ENCODE assay signal across 29 cellular contexts in genomic region chr5:159765760-159766517, GRCh38.
"Had no signal": no experiment of that assay in that cellular context is flagged by ENCODE, and none has a peak within 500 bp of the region (broad histone marks: within the 10 kb centered on the region; RNA-seq: fewer than 3 reads in every experiment).

No MANE protein-coding gene starts in this region.

- H3K27ac Mint-ChIP-seq: activated CD4-positive, alpha-beta T cell treated with anti-CD3 and anti-CD28 coated beads for 36 hours; activated naive CD4-positive, alpha-beta T cell treated with anti-CD3 and anti-CD28 coated beads for 36 hours; activated naive CD8-positive, alpha-beta T cell treated with anti-CD3 and anti-CD28 coated beads, Interleukin-2, amount 10 ng/mL, durations not matched to agents 7 days and 5 days; brain; dendritic cell treated with granulocyte-macrophage colony-stimulating factor and Interleukin-4, amounts not matched to agents 40 ng/mL and 50 ng/mL, for 4 days; mesothelial cell of epicardium; naive thymus-derived CD8-positive, alpha-beta T cell; neural progenitor cell had no signal

- H3K27ac ChIP-seq: left lung, neural progenitor cell, testis had no signal

- H3K9ac ChIP-seq: neural progenitor cell had no signal

- H2AFZ ChIP-seq: neural progenitor cell had no signal

- H3K4me1 ChIP-seq: left lung had no signal

- ATAC-seq: activated CD4-positive, alpha-beta T cell treated with anti-CD3 and anti-CD28 coated beads for 36 hours; left lung; naive thymus-derived CD8-positive, alpha-beta T cell; sciatic nerve had no signal

- H3K36me3 ChIP-seq: left lung, neural progenitor cell, upper lobe of left lung had no signal

- H3K9me3 ChIP-seq: left lung, testis, upper lobe of left lung had no signal

- FAIRE-seq: endometrium, frontal cortex, small intestine had no signal

- H3K4me2 ChIP-seq: neural progenitor cell had no signal

- H3K4me3 Mint-ChIP-seq: activated CD4-positive, alpha-beta T cell treated with anti-CD3 and anti-CD28 coated beads for 36 hours; activated naive CD4-positive, alpha-beta T cell treated with anti-CD3 and anti-CD28 coated beads for 36 hours; activated naive CD8-positive, alpha-beta T cell treated with anti-CD3 and anti-CD28 coated beads, Interleukin-2, amount 10 ng/mL, durations not matched to agents 7 days and 5 days; dendritic cell treated with granulocyte-macrophage colony-stimulating factor and Interleukin-4, amounts not matched to agents 40 ng/mL and 50 ng/mL, for 4 days; mesothelial cell of epicardium; naive thymus-derived CD8-positive, alpha-beta T cell; neural progenitor cell had no signal

- DNase-seq: activated CD4-positive, alpha-beta T cell treated with anti-CD3 and anti-CD28 coated beads for 36 hours; activated CD4-positive, alpha-beta T cell treated with anti-CD3 and anti-CD28 coated beads, Interleukin-2, amount 50 U/mL, for 4 hours; activated CD8-positive, alpha-beta memory T cell treated with anti-CD3 and anti-CD28 coated beads for 24 hours; activated effector memory CD4-positive, alpha-beta T cell treated with Interleukin-2 at 50 U/mL for 16 hours; activated naive CD4-positive, alpha-beta T cell treated with anti-CD3 and anti-CD28 coated beads for 36 hours; activated naive CD8-positive, alpha-beta T cell treated with anti-CD3 and anti-CD28 coated beads, Interleukin-2, amount 10 ng/mL, durations not matched to agents 7 days and 5 days; activated T-cell treated with anti-CD3 and anti-CD28 coated beads, Interleukin-2, amount 50 U/mL, for 48 hours; amygdala; effector CD4-positive, alpha-beta T cell; glutamatergic neuron; hippocampal formation; kidney glomerular epithelial cell; left lung; naive thymus-derived CD8-positive, alpha-beta T cell; posterior cingulate gyrus; small intestine; stimulated activated CD4-positive, alpha-beta T cell treated with anti-CD3 and anti-CD28 coated beads, Interleukin-15, amount 100 ng/mL, for 24 hours; stimulated activated naive CD4-positive, alpha-beta T cell; T-helper 9 cell; testis; upper lobe of left lung had no signal

- H3K9me3 Mint-ChIP-seq: activated naive CD4-positive, alpha-beta T cell treated with anti-CD3 and anti-CD28 coated beads for 36 hours; dendritic cell treated with granulocyte-macrophage colony-stimulating factor and Interleukin-4, amounts not matched to agents 40 ng/mL and 50 ng/mL, for 4 days; mesothelial cell of epicardium; naive thymus-derived CD8-positive, alpha-beta T cell had no signal

- H3K27me3 ChIP-seq: neural progenitor cell, testis, upper lobe of left lung had no signal

- H3K27me3 Mint-ChIP-seq: brain had no signal

- H3K36me3 Mint-ChIP-seq: brain; mesothelial cell of epicardium; naive thymus-derived CD8-positive, alpha-beta T cell; neural progenitor cell had no signal

- H3K4me3 ChIP-seq: left lung, lung, neural progenitor cell, testis, upper lobe of left lung had no signal
